ENCODE assay signal across 11 cellular contexts in the genomic region with DNA sequence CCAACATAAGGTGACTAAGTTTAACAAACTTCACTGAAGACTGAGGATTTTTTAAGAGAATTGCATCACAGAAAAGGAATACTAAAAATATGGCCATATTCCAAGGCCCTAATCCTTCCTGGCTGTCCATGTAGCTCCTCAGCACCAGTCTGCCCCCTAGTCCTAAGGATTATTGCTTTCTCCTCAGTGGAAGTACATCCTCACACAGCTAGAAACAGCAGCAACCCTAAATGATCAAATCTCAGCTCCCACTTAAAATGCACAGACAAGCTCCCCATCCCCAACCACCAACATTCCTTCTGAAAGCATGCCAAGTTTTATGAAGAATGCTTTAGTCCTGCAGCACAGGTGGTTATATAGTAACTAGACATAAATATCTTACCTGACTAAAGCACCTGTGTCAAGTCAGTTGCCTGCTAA. TPM values are rescaled to one million over a fixed set of nuclear protein-coding genes. Genes with fewer than 3 reads are reported as not detected.
DNase-seq lines count a peak whose midpoint lies in the region; TF ChIP-seq lines count a peak whose summit lies in the region.
"Had no signal": no experiment of that assay in that cellular context is flagged by ENCODE, and none has a peak within 500 bp of the region (broad histone marks: within the 10 kb centered on the region; RNA-seq: fewer than 3 reads in every experiment).

No MANE protein-coding gene starts in this region.

- H3K27ac ChIP-seq in brain microvascular endothelial cell (peak overlapping the region; percentile 97), tibial artery (peak overlapping the region; percentile 41 to 65)
- H3K27ac ChIP-seq: SK-N-MC had no signal

- H3K4me3 Mint-ChIP-seq in HFFc6 = no peak overlapping the region
- H3K4me3 Mint-ChIP-seq in activated CD4-positive, alpha-beta memory T cell treated with anti-CD3 and anti-CD28 coated beads, Interleukin-2, amount 10 ng/mL, durations not matched to agents 7 days and 5 days = no peak overlapping the region

- H3K9me3 Mint-ChIP-seq in HFFc6 = no peaks in the 10 kb centered on the region
- H3K9me3 Mint-ChIP-seq in activated CD4-positive, alpha-beta memory T cell treated with anti-CD3 and anti-CD28 coated beads, Interleukin-2, amount 10 ng/mL, durations not matched to agents 7 days and 5 days = no peaks in the 10 kb centered on the region

- POLR2A ChIA-PET in activated CD4-positive, alpha-beta memory T cell treated with anti-CD3 and anti-CD28 coated beads, Interleukin-2, amount 10 ng/mL, durations not matched to agents 7 days and 5 days (lab: Charles Lee) = no interaction called here

- DNase-seq in HFFc6 = peak; percentile 62
- DNase-seq in brain microvascular endothelial cell = no peak
- peak; percentile 87 for DNase-seq in iris pigment epithelial cell (ENCODE audit: low read depth)
- DNase-seq in tibial artery = no peak
- no peak for DNase-seq in activated CD4-positive, alpha-beta memory T cell treated with anti-CD3 and anti-CD28 coated beads, Interleukin-2, amount 10 ng/mL, durations not matched to agents 7 days and 5 days
- DNase-seq in cerebellar nuclear complex (lab: John Stamatoyannopoulos, UW) = no peak
- DNase-seq in KBM-7 = no peak
- DNase-seq: activated CD4-positive, CD25-positive, alpha-beta regulatory T cell treated with anti-CD3 and anti-CD28 coated beads, Interleukin-2, amount 50 U/mL, for 72 hours; NCI-H1417; spleen had no signal

- H3K36me3 Mint-ChIP-seq in HFFc6 (ENCODE audit: low read depth) = no peaks in the 10 kb centered on the region
- no peaks in the 10 kb centered on the region for H3K36me3 Mint-ChIP-seq in activated CD4-positive, alpha-beta memory T cell treated with anti-CD3 and anti-CD28 coated beads, Interleukin-2, amount 10 ng/mL, durations not matched to agents 7 days and 5 days (ENCODE audit: low read depth)

- peaks cover 8% of the 10 kb centered on the region for H3K27me3 Mint-ChIP-seq in HFFc6 (ENCODE audit: insufficient read depth)
- H3K27me3 Mint-ChIP-seq in activated CD4-positive, alpha-beta memory T cell treated with anti-CD3 and anti-CD28 coated beads, Interleukin-2, amount 10 ng/mL, durations not matched to agents 7 days and 5 days = peaks cover 21% of the 10 kb centered on the region

- H3K4me3 ChIP-seq in brain microvascular endothelial cell (ENCODE audit: low read depth, low read length) = no peak overlapping the region
- no peak overlapping the region for H3K4me3 ChIP-seq in tibial artery
- H3K4me3 ChIP-seq: SK-N-MC, spleen had no signal

- CTCF ChIA-PET in activated CD4-positive, alpha-beta memory T cell treated with anti-CD3 and anti-CD28 coated beads, Interleukin-2, amount 10 ng/mL, durations not matched to agents 7 days and 5 days (lab: Charles Lee) = no interaction called here

- H3K36me3 ChIP-seq in brain microvascular endothelial cell (replicated peaks) = no peaks in the 10 kb centered on the region
- no peaks in the 10 kb centered on the region for H3K36me3 ChIP-seq in tibial artery

- H3K4me1 Mint-ChIP-seq in HFFc6 (ENCODE audit: low read depth) = peaks cover 37% of the 10 kb centered on the region
- H3K4me1 Mint-ChIP-seq in activated CD4-positive, alpha-beta memory T cell treated with anti-CD3 and anti-CD28 coated beads, Interleukin-2, amount 10 ng/mL, durations not matched to agents 7 days and 5 days = no peaks in the 10 kb centered on the region

- intact Hi-C loops in tibial artery (cut with DNase I; ENCODE audit: low total_unique reads) = no loop called here

- in situ Hi-C loops in brain microvascular endothelial cell (cut with HindIII; ENCODE audit: low pct_ligation_motif_present, low sequenced_read_pairs) = loop anchor here (25.0 kb wide), 1 partner anchor 166 kb away; no protein-coding TSS in a partner anchor
- in situ Hi-C loops in KBM-7 (cut with MboI; ENCODE audit: low pct_unique_long_range_greater_than_20kb, low sequenced_read_pairs) = no loop called here

- no peak overlapping the region for H3K27ac Mint-ChIP-seq in HFFc6
- no peak overlapping the region for H3K27ac Mint-ChIP-seq in activated CD4-positive, alpha-beta memory T cell treated with anti-CD3 and anti-CD28 coated beads, Interleukin-2, amount 10 ng/mL, durations not matched to agents 7 days and 5 days

- no peaks in the 10 kb centered on the region for H3K9me3 ChIP-seq in tibial artery
- H3K9me3 ChIP-seq: spleen had no signal

- H3K27me3 ChIP-seq in brain microvascular endothelial cell (replicated peaks) (no peaks in the 10 kb centered on the region), tibial artery (no peaks in the 10 kb centered on the region)
- H3K27me3 ChIP-seq: spleen had no signal

- TF ChIP-seq CTCF in HFFc6 (IDR thresholded peaks at IDR 0.05) (peak; percentile 9; the same call in 1 of the 2 replicates), brain microvascular endothelial cell (IDR thresholded peaks at IDR 0.05; ENCODE audit: low read depth, low read length, missing control alignments) (peak; percentile 31), tibial artery (IDR thresholded peaks at IDR 0.05) (no peak)

- H3K4me1 ChIP-seq in tibial artery = peaks cover 0 to 74% (median 41%) of the 10 kb centered on the region in 4 donors

RNA-seq across cellular contexts. Expression of gene ST3GAL6, which starts 14.7 kb away (rescaled TPM):
- not detected for total RNA-seq in HFFc6 (2021; fragmentation: NEBNext Ultra II Directional; extraction: Animal tissue kit (Norgen Biotek cat#: 25700))
- not detected for total RNA-seq in activated CD4-positive, alpha-beta memory T cell treated with anti-CD3 and anti-CD28 coated beads, Interleukin-2, amount 10 ng/mL, durations not matched to agents 7 days and 5 days

Comparison
In these comparisons a context has a peak if more than half of its experiments do, and no peak if none do; other contexts are left out.
1. DNase-seq: peak in HFFc6 (single experiment) and iris pigment epithelial cell (single experiment); none in brain microvascular endothelial cell (single experiment), tibial artery (0 of 2), activated CD4-positive, alpha-beta memory T cell treated with anti-CD3 and anti-CD28 coated beads, Interleukin-2, amount 10 ng/mL, durations not matched to agents 7 days and 5 days (single experiment), cerebellar nuclear complex (0 of 2) and KBM-7 (single experiment).
2. CTCF ChIP-seq: peak in HFFc6 (single experiment) and brain microvascular endothelial cell (single experiment); none in tibial artery (0 of 2).